ENCODE assay signal across 17 cellular contexts in genomic region chr7:70000747-70001348, GRCh38.
A peak's percentile ranks its signal among the peaks of the same experiment; 100 is the strongest.
DNase-seq lines count a peak whose midpoint lies in the region; ATAC-seq and TF ChIP-seq lines count a peak whose summit lies in the region.
"Had no signal": no experiment of that assay in that cellular context is flagged by ENCODE, and none has a peak within 500 bp of the region (broad histone marks: within the 10 kb centered on the region; RNA-seq: fewer than 3 reads in every experiment).

No MANE protein-coding gene starts in this region.

- DNase-seq in NCI-H524 treated with DMSO at 0.1 percent for 48 hours (lab: John Stamatoyannopoulos, UW) (peak; percentile 29), pons (ENCODE audit: low spot score) (peak; percentile 14), H4 (ENCODE audit: low spot score) (no peak), occipital lobe (lab: John Stamatoyannopoulos, UW) (no peak)
- DNase-seq in activated CD8-positive, alpha-beta T cell treated with anti-CD3 and anti-CD28 coated beads for 36 hours = no peak
- DNase-seq: COR-L47, DMS53, GM23248, KG1, NCI-H1436, NCI-H2081, NCI-H526 treated with DMSO at 0.1 percent for 48 hours, OCI-M1, SHP77 treated with DMSO at 0.1 percent for 48 hours had no signal

- peak overlapping the region; percentile 34; the same call in 1 of the 2 replicates for H3K9ac ChIP-seq in BLaER1
- H3K9ac ChIP-seq: GM23248 had no signal

- peaks cover 44% of the 10 kb centered on the region for H3K4me1 ChIP-seq in BLaER1

- peaks cover 48% of the 10 kb centered on the region for H4K20me1 ChIP-seq in BLaER1

- H3K36me3 ChIP-seq in BLaER1 = 0 out of 2 replicates have a peak, but pooled peaks cover 4% of the 10 kb centered on the region

- peak overlapping the region; percentile 48 for H3K4me2 ChIP-seq in BLaER1

- no peaks in the 10 kb centered on the region for H3K9me3 ChIP-seq in BLaER1

- H3K4me3 ChIP-seq in BLaER1 = no peak overlapping the region
- H3K4me3 ChIP-seq: GM23248 had no signal

- H3K36me3 Mint-ChIP-seq in activated CD8-positive, alpha-beta T cell treated with anti-CD3 and anti-CD28 coated beads for 36 hours (ENCODE audit: low read depth) = no peaks in the 10 kb centered on the region
- H3K36me3 Mint-ChIP-seq: CD14-positive monocyte had no signal

- intact Hi-C loops in activated CD8-positive, alpha-beta T cell treated with anti-CD3 and anti-CD28 coated beads for 36 hours (cut with micrococcal nuclease) = no loop called here

- POLR2A ChIA-PET in activated CD8-positive, alpha-beta T cell treated with anti-CD3 and anti-CD28 coated beads for 36 hours (lab: Charles Lee) = no interaction called here

- H3K27me3 ChIP-seq in BLaER1 = no peaks in the 10 kb centered on the region

- no peaks in the 10 kb centered on the region for H3K9me3 Mint-ChIP-seq in activated CD8-positive, alpha-beta T cell treated with anti-CD3 and anti-CD28 coated beads for 36 hours
- H3K9me3 Mint-ChIP-seq: CD14-positive monocyte had no signal

- H3K4me3 Mint-ChIP-seq in activated CD8-positive, alpha-beta T cell treated with anti-CD3 and anti-CD28 coated beads for 36 hours = no peak overlapping the region
- H3K4me3 Mint-ChIP-seq: CD14-positive monocyte had no signal

- CTCF ChIA-PET in activated CD8-positive, alpha-beta T cell treated with anti-CD3 and anti-CD28 coated beads for 36 hours (lab: Charles Lee) = no interaction called here

- no peak for TF ChIP-seq CTCF in activated CD8-positive, alpha-beta T cell treated with anti-CD3 and anti-CD28 coated beads for 36 hours (IDR thresholded peaks at IDR 0.05)

- peak overlapping the region; percentile 49 for H3K27ac ChIP-seq in BLaER1
- H3K27ac ChIP-seq: GM23248 had no signal

- ATAC-seq in GM18498 (IDR thresholded peaks at IDR 0.05; ENCODE audit: unreplicated experiment) = peak; percentile 69
- no peak for ATAC-seq in activated CD8-positive, alpha-beta T cell treated with anti-CD3 and anti-CD28 coated beads for 36 hours

- peaks cover 3% of the 10 kb centered on the region for H3K27me3 Mint-ChIP-seq in activated CD8-positive, alpha-beta T cell treated with anti-CD3 and anti-CD28 coated beads for 36 hours

- H3K27ac Mint-ChIP-seq in activated CD8-positive, alpha-beta T cell treated with anti-CD3 and anti-CD28 coated beads for 36 hours = no peak overlapping the region
- H3K27ac Mint-ChIP-seq: CD14-positive monocyte had no signal

- H3K4me1 Mint-ChIP-seq in activated CD8-positive, alpha-beta T cell treated with anti-CD3 and anti-CD28 coated beads for 36 hours (ENCODE audit: low read depth) = peaks cover 1% of the 10 kb centered on the region

Comparison
In these comparisons a context has a peak if more than half of its experiments do, and no peak if none do; other contexts are left out.
1. DNase-seq: peak in NCI-H524 treated with DMSO at 0.1 percent for 48 hours (single experiment) and pons (single experiment); none in H4 (single experiment), occipital lobe (single experiment) and activated CD8-positive, alpha-beta T cell treated with anti-CD3 and anti-CD28 coated beads for 36 hours (single experiment).